In the genomic region with DNA sequence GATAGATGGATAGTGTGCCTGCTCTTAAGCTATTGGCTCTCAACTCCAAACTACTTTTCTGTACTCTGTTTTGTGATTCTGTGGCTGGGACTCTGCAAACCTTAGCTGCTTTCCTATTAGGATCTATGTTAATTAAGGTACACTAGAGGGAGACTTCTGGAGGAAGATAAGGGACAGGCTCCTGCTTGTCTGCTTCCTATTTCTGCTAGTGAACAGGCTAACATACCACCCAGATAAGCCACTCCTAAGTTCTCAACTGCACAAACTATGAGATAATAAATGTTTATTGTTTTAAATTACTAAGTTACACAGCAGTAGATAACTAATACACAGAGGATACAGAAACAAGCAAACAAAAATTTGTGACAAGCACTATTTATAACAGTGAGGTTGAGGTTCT, we compare ENCODE assay signal across 28 cellular contexts. TPM values are rescaled to one million over a fixed set of nuclear protein-coding genes. Genes with fewer than 3 reads are reported as not detected.
"Had no signal": no experiment of that assay in that cellular context is flagged by ENCODE, and none has a peak within 500 bp of the region (broad histone marks: within the 10 kb centered on the region; RNA-seq: fewer than 3 reads in every experiment).

No MANE protein-coding gene starts in this region.

- H3K4me3 ChIP-seq: coronary artery, esophagus muscularis mucosa, gastroesophageal sphincter, heart left ventricle, hepatocyte, left ventricle myocardium inferior, lower lobe of right lung, prostate gland, right atrium auricular region, sigmoid colon, spleen, suprapubic skin, vagina had no signal

- H3K4me1 ChIP-seq: esophagus muscularis mucosa, foreskin keratinocyte, gastroesophageal sphincter, heart left ventricle, left ventricle myocardium inferior, lower lobe of right lung, prostate gland, right atrium auricular region, sigmoid colon, spleen, suprapubic skin, vagina had no signal

- DNase-seq: dermis blood vessel endothelial cell; effector memory CD4-positive, alpha-beta T cell; foreskin keratinocyte; heart left ventricle; left cardiac atrium; left ventricle myocardium inferior; lower lobe of right lung; naive thymus-derived CD8-positive, alpha-beta T cell; nephron progenitor cell; nucleus accumbens; sigmoid colon; spleen; stimulated activated CD4-positive, alpha-beta T cell treated with anti-CD3 and anti-CD28 coated beads, Interleukin-4, amount 100 ng/mL, for 4 hours; stimulated activated naive B cell treated with anti-CD40 and anti-IgM and Interleukin-4, amounts not matched to agents 10 μg/mL and 1 μg/mL and 100 μg/mL, for 72 hours had no signal

- H3K9me3 ChIP-seq: lower lobe of right lung, prostate gland, suprapubic skin, vagina had no signal

- ATAC-seq: foreskin keratinocyte; gastroesophageal sphincter; left cardiac atrium; lower lobe of right lung; naive thymus-derived CD8-positive, alpha-beta T cell; stimulated activated naive B cell treated with anti-CD40 and anti-IgM and Interleukin-4, amounts not matched to agents 10 μg/mL and 1 μg/mL and 100 μg/mL, for 72 hours had no signal

- H3K36me3 ChIP-seq: esophagus muscularis mucosa, gastroesophageal sphincter, heart left ventricle, left ventricle myocardium inferior, lower lobe of right lung, prostate gland, right atrium auricular region, sigmoid colon, spleen, suprapubic skin, vagina had no signal

- FAIRE-seq: endothelial cell of umbilical vein had no signal

RNA-seq across cellular contexts. Expression of gene NXPE2, which starts 10.2 kb away (rescaled TPM):
- total RNA-seq: dermis blood vessel endothelial cell; endothelial cell of umbilical vein; epithelial cell of proximal tubule; fibroblast of lung; foreskin keratinocyte; kidney epithelial cell; mononuclear cell; naive thymus-derived CD8-positive, alpha-beta T cell; osteocyte; suprapubic skin; vagina had no signal
